1 cellular context compared by ENCODE assay signal in the genomic region with DNA sequence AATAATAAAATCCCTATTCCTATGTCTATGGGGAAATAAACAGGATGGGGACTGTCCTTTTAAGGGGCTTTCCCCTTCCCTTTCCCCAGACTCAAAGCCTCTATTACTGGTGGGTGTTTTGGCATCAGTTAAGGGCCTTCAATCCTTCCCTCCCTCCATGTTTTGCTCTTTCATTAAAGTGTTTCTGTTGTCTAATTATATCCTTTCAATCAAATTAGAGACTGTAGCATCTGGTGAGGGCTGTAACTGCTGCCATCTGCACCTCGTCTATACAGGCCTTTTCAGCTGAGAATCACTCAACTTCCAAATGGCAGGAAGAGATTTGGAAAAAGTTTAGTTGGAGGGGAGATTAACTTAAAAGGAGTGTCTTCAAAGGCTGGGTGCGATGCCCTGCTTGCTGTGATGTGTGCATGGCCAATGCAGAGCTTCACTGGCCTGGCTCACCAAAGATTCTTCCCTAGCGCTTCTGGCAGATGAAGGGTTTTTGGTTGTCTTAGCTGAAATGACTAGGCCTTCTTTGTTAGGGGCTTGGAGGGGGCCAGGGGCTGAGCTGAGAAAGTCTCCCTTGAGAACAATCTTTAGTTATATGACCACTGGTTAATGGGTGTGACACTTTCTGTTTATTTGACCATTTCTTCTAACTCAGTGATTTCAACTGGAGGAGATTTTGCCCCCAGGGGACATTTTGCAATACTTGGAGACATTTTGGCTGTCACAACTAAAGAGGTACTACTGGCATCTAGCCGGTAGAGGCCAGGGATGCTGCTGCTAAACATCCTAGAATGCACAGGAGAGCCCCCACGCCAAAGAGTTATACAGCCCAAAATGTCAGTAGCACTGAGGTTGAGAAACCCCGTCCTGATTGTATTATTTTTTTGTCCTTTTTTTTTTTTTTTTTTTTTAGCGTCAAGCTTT.
TF ChIP-seq lines count a peak whose summit lies in the region.

No MANE protein-coding gene starts in this region.

TF ChIP-seq in SK-N-SH, 30 proteins besides CTCF, POLR2A, EP300 and RAD21:
- TF ChIP-seq NFIC (IDR thresholded peaks at IDR 0.05; ENCODE audit: borderline replicate concordance), result no peak
- TF ChIP-seq POLR2AphosphoS5 (IDR thresholded peaks at IDR 0.05; ENCODE audit: low read depth, low read length), result 0 out of 2 replicates have a peak, but pooled peaks have one; percentile 18
- TF ChIP-seq, protein P1, sequence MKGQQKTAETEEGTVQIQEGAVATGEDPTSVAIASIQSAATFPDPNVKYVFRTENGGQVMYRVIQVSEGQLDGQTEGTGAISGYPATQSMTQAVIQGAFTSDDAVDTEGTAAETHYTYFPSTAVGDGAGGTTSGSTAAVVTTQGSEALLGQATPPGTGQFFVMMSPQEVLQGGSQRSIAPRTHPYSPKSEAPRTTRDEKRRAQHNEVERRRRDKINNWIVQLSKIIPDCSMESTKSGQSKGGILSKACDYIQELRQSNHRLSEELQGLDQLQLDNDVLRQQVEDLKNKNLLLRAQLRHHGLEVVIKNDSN (IDR thresholded peaks at IDR 0.05; ENCODE audit: borderline replicate concordance, low read depth), result no peak
- no peak for TF ChIP-seq TAF1 (IDR thresholded peaks at IDR 0.05; ENCODE audit: borderline replicate concordance, low read depth, low read length)
- TF ChIP-seq FOXJ3 (CRISPR knock-in tag; IDR thresholded peaks at IDR 0.05), result peak; percentile 78
- TF ChIP-seq RCOR1 (IDR thresholded peaks at IDR 0.05; ENCODE audit: low read length), result peak; percentile 83
- TF ChIP-seq MEF2A (IDR thresholded peaks at IDR 0.05; ENCODE audit: borderline replicate concordance, low read depth), result no peak
- no peak for TF ChIP-seq SIN3A (IDR thresholded peaks at IDR 0.05; ENCODE audit: borderline replicate concordance, low read depth, low read length)
- no peak for TF ChIP-seq EZH2phosphoT487 (IDR thresholded peaks at IDR 0.05; ENCODE audit: borderline replicate concordance, low read depth)
- TF ChIP-seq GATA2 (CRISPR knock-in tag; IDR thresholded peaks at IDR 0.05), result peak; percentile 37
- TF ChIP-seq CHD2 (IDR thresholded peaks at IDR 0.05; ENCODE audit: low read length, partially characterized antibody), result peak; percentile 58
- TF ChIP-seq, protein P2, sequence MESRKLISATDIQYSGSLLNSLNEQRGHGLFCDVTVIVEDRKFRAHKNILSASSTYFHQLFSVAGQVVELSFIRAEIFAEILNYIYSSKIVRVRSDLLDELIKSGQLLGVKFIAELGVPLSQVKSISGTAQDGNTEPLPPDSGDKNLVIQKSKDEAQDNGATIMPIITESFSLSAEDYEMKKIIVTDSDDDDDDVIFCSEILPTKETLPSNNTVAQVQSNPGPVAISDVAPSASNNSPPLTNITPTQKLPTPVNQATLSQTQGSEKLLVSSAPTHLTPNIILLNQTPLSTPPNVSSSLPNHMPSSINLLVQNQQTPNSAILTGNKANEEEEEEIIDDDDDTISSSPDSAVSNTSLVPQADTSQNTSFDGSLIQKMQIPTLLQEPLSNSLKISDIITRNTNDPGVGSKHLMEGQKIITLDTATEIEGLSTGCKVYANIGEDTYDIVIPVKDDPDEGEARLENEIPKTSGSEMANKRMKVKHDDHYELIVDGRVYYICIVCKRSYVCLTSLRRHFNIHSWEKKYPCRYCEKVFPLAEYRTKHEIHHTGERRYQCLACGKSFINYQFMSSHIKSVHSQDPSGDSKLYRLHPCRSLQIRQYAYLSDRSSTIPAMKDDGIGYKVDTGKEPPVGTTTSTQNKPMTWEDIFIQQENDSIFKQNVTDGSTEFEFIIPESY (IDR thresholded peaks at IDR 0.05; ENCODE audit: borderline replicate concordance, low read depth), result no peak
- no peak for TF ChIP-seq SMC3 (IDR thresholded peaks at IDR 0.05; ENCODE audit: low read depth, low read length)
- TF ChIP-seq MAX (IDR thresholded peaks at IDR 0.05; ENCODE audit: low read depth), result no peak
- TF ChIP-seq RXRA (IDR thresholded peaks at IDR 0.05; ENCODE audit: borderline replicate concordance, low read depth), result no peak
- no peak for TF ChIP-seq NRF1 (IDR thresholded peaks at IDR 0.05; ENCODE audit: low read depth, low read length)
- TF ChIP-seq RFX5 (IDR thresholded peaks at IDR 0.05; ENCODE audit: low read length), result no peak
- no peak for TF ChIP-seq FOXM1 (IDR thresholded peaks at IDR 0.05; ENCODE audit: low read depth)
- TF ChIP-seq PBX3 (IDR thresholded peaks at IDR 0.05), result no peak
- peak; percentile 10; the same call in 1 of the 2 replicates for TF ChIP-seq TCF12 (IDR thresholded peaks at IDR 0.05)
